8 cellular contexts compared by ENCODE assay signal in genomic region chr12:132222096-132222807, GRCh38.
DNase-seq lines count a peak whose midpoint lies in the region; ATAC-seq and TF ChIP-seq lines count a peak whose summit lies in the region.

No MANE protein-coding gene starts in this region.

- DNase-seq in A172 (ENCODE audit: low spot score), result peak; percentile 40
- DNase-seq in GM03348 (ENCODE audit: low spot score), result peak; percentile 28
- no peak for DNase-seq in RWPE2 (ENCODE audit: low spot score)
- DNase-seq in activated naive CD8-positive, alpha-beta T cell treated with anti-CD3 and anti-CD28 coated beads, Interleukin-2, amount 10 ng/mL, durations not matched to agents 7 days and 5 days, result peak; percentile 57
- peak; percentile 54 for DNase-seq in nephron progenitor cell
- no peak for DNase-seq in GM10248 (ENCODE audit: extremely low spot score)
- no peak for DNase-seq in dedifferentiated amniotic fluid mesenchymal stem cell (ENCODE audit: extremely low spot score)
- no peak for DNase-seq in Right ventricle myocardium superior

- H3K36me3 ChIP-seq in RWPE2 (ENCODE audit: low read depth), result no peaks in the 10 kb centered on the region

- no peaks in the 10 kb centered on the region for H3K9me3 ChIP-seq in RWPE2 (ENCODE audit: severe bottlenecking)

- H3K27ac ChIP-seq in RWPE2 (ENCODE audit: poor library complexity, severe bottlenecking), result no peak overlapping the region

- H3K27me3 Mint-ChIP-seq in activated naive CD8-positive, alpha-beta T cell treated with anti-CD3 and anti-CD28 coated beads, Interleukin-2, amount 10 ng/mL, durations not matched to agents 7 days and 5 days, result peaks cover 15% of the 10 kb centered on the region
- peaks cover 40% of the 10 kb centered on the region for H3K27me3 Mint-ChIP-seq in nephron progenitor cell (ENCODE audit: low read depth, poor library complexity)

- H3K9me3 Mint-ChIP-seq in activated naive CD8-positive, alpha-beta T cell treated with anti-CD3 and anti-CD28 coated beads, Interleukin-2, amount 10 ng/mL, durations not matched to agents 7 days and 5 days, result peaks cover 3% of the 10 kb centered on the region
- peaks cover 21% of the 10 kb centered on the region for H3K9me3 Mint-ChIP-seq in nephron progenitor cell

- peaks cover 6% of the 10 kb centered on the region for H3K27me3 ChIP-seq in RWPE2 (ENCODE audit: insufficient read depth, poor library complexity, severe bottlenecking)

- ATAC-seq in RWPE2 (ENCODE audit: low read depth) (peak; percentile 71), Right ventricle myocardium superior (ENCODE audit: poor library complexity) (no peak)
- peak; percentile 76 for ATAC-seq in activated naive CD8-positive, alpha-beta T cell treated with anti-CD3 and anti-CD28 coated beads, Interleukin-2, amount 10 ng/mL, durations not matched to agents 7 days and 5 days (ENCODE audit: low read depth)

- peak overlapping the region; percentile 71 for H3K27ac Mint-ChIP-seq in activated naive CD8-positive, alpha-beta T cell treated with anti-CD3 and anti-CD28 coated beads, Interleukin-2, amount 10 ng/mL, durations not matched to agents 7 days and 5 days
- peak overlapping the region; percentile 44 for H3K27ac Mint-ChIP-seq in nephron progenitor cell

- no peaks in the 10 kb centered on the region for H3K36me3 Mint-ChIP-seq in activated naive CD8-positive, alpha-beta T cell treated with anti-CD3 and anti-CD28 coated beads, Interleukin-2, amount 10 ng/mL, durations not matched to agents 7 days and 5 days
- H3K36me3 Mint-ChIP-seq in nephron progenitor cell (ENCODE audit: low read depth), result no peaks in the 10 kb centered on the region

- H3K4me3 Mint-ChIP-seq in activated naive CD8-positive, alpha-beta T cell treated with anti-CD3 and anti-CD28 coated beads, Interleukin-2, amount 10 ng/mL, durations not matched to agents 7 days and 5 days, result peak overlapping the region; percentile 51
- no peak overlapping the region for H3K4me3 Mint-ChIP-seq in nephron progenitor cell

- H3K4me1 Mint-ChIP-seq in activated naive CD8-positive, alpha-beta T cell treated with anti-CD3 and anti-CD28 coated beads, Interleukin-2, amount 10 ng/mL, durations not matched to agents 7 days and 5 days, result peaks cover 5% of the 10 kb centered on the region
- H3K4me1 Mint-ChIP-seq in nephron progenitor cell, result peaks cover 19% of the 10 kb centered on the region

- TF ChIP-seq CTCF in RWPE2 (IDR thresholded peaks at IDR 0.05; ENCODE audit: poor library complexity, severe bottlenecking) (no peak), nephron progenitor cell (IDR thresholded peaks at IDR 0.05) (no peak), GM10248 (IDR thresholded peaks at IDR 0.05; ENCODE audit: control extremely low read depth, extremely low read depth, low read depth, missing control alignments) (no peak)

- H3K4me1 ChIP-seq in RWPE2 (ENCODE audit: insufficient read depth, poor library complexity, severe bottlenecking), result no peaks in the 10 kb centered on the region

- POLR2A ChIA-PET in activated naive CD8-positive, alpha-beta T cell treated with anti-CD3 and anti-CD28 coated beads, Interleukin-2, amount 10 ng/mL, durations not matched to agents 7 days and 5 days (lab: Charles Lee), result no interaction called here
- POLR2A ChIA-PET in GM10248 (lab: Yijun Ruan, JAX), result no interaction called here

- intact Hi-C loops in Right ventricle myocardium superior (cut with DNase I), result no loop called here

- no peak overlapping the region for H3K4me3 ChIP-seq in RWPE2 (ENCODE audit: severe bottlenecking)

- CTCF ChIA-PET in GM10248 (lab: Yijun Ruan, JAX), result no interaction called here

Comparison
In these comparisons a context has a peak if more than half of its experiments do, and no peak if none do; other contexts are left out.
1. DNase-seq: peak in A172 (single experiment), GM03348 (single experiment), activated naive CD8-positive, alpha-beta T cell treated with anti-CD3 and anti-CD28 coated beads, Interleukin-2, amount 10 ng/mL, durations not matched to agents 7 days and 5 days (single experiment) and nephron progenitor cell (single experiment); none in RWPE2 (single experiment), GM10248 (single experiment), dedifferentiated amniotic fluid mesenchymal stem cell (single experiment) and Right ventricle myocardium superior (single experiment).